In the genomic region with DNA sequence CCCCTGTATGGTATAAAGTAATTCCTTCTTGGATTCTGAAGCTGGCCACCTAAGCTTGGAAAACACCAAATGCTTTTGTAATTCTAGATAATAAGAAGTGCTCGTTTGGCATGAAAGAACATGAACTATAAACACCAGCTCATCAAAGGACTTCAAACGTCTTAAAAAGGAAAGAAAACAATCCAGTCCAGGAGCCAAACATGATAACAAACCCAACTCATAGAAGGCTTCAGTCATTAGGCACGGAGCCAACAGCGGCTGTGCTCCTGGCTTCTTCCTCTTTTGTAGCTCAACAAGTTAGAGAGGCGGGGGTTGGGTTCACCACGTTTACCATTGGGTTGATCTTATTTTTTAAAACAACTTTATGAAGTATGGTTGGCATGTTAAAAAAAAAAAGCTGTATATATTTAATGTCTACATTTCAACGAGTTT, we compare ENCODE assay signal across 8 cellular contexts. TPM values are rescaled to one million over a fixed set of nuclear protein-coding genes. Genes with fewer than 3 reads are reported as not detected.
A peak's percentile ranks its signal among the peaks of the same experiment; 100 is the strongest.
DNase-seq lines count a peak whose midpoint lies in the region; ATAC-seq and TF ChIP-seq lines count a peak whose summit lies in the region.

No MANE protein-coding gene starts in this region.

- no peak overlapping the region for H3K23ac ChIP-seq in H9 (ENCODE audit: insufficient read length, low read depth, low read length)

- peak overlapping the region; percentile 67 for H3K27ac Mint-ChIP-seq in T-helper 1 cell treated with Interleukin-12 subunit alpha and Interleukin-12 subunit beta and Interleukin-4 antibody, amounts not matched to agents 30 μg/mL and 1 μg/mL, for 36 hours
- peak overlapping the region in 1 of 2 donors; percentile 85 for H3K27ac Mint-ChIP-seq in natural killer cell treated with Interleukin-12 subunit alpha and Interleukin-12 subunit beta and Interleukin-15 and Interleukin-18, amount 100 ng/mL, for 72 hours
- H3K27ac Mint-ChIP-seq in H9: no peak overlapping the region

- H3K27me3 ChIP-seq in DND-41 (ENCODE audit: insufficient read depth, low read length, poor library complexity) (no peaks in the 10 kb centered on the region), duodenal mucosa (ENCODE audit: control insufficient read depth in 1 of 2, insufficient read depth in 2 of 2, low read length in 2 of 2) (no peaks in the 10 kb centered on the region), H9 (ENCODE audit: insufficient read depth, low read length) (no peaks in the 10 kb centered on the region)

- no peak overlapping the region for H3K56ac ChIP-seq in H9 (ENCODE audit: insufficient read length, low read depth, low read length)

- no peaks in the 10 kb centered on the region for H4K20me1 ChIP-seq in DND-41 (ENCODE audit: insufficient read depth, low read length)
- H4K20me1 ChIP-seq in H9 (ENCODE audit: control insufficient read depth, insufficient read depth, insufficient read length): no peaks in the 10 kb centered on the region

- H3K27ac ChIP-seq in DND-41 (ENCODE audit: low read length) (no peak overlapping the region), duodenal mucosa (ENCODE audit: low read depth, low read length) (no peak overlapping the region), H9 (ENCODE audit: insufficient read length, low read depth, low read length) (no peak overlapping the region)

- no peak for TF ChIP-seq CTCF in DND-41 (IDR thresholded peaks at IDR 0.05; ENCODE audit: borderline replicate concordance, extremely low read depth, low read length, poor library complexity, severe bottlenecking)
- TF ChIP-seq CTCF in H9 (conservative IDR thresholded peaks at IDR 0.05): no peak

- no peak overlapping the region for H3K9ac ChIP-seq in DND-41 (ENCODE audit: low read depth, low read length)
- no peak overlapping the region for H3K9ac ChIP-seq in duodenal mucosa (ENCODE audit: low read depth in 1 of 2, low read length in 2 of 2)
- H3K9ac ChIP-seq in H9 (ENCODE audit: extremely low read depth, insufficient read length, low read length): no peak overlapping the region

- WGBS in H9 (ENCODE audit: extremely low coverage, insufficient read length, low lambda C conversion rate): no CpG with 5 or more reads among the region's 7 CpGs

- no peak overlapping the region for H2BK5ac ChIP-seq in H9 (ENCODE audit: insufficient read length, low read length)

- H3K4ac ChIP-seq in H9 (ENCODE audit: low read depth, low read length): no peak overlapping the region

- no peak overlapping the region for H4K5ac ChIP-seq in H9 (ENCODE audit: insufficient read length, low read depth, low read length)

- H4K8ac ChIP-seq in H9 (replicated peaks; ENCODE audit: insufficient read length, low read depth, low read length): no peak overlapping the region

- peak overlapping the region; percentile 58 for H3K4me2 ChIP-seq in DND-41 (ENCODE audit: insufficient read depth, low read length)
- H3K4me2 ChIP-seq in H9 (ENCODE audit: insufficient read depth, insufficient read length, low read length): no peak overlapping the region

- H3K23me2 ChIP-seq in H9 (ENCODE audit: insufficient read length, low read depth, low read length, poor library complexity, severe bottlenecking): no peaks in the 10 kb centered on the region

- H2BK15ac ChIP-seq in H9 (ENCODE audit: low read depth, low read length): no peak overlapping the region

- no peaks in the 10 kb centered on the region for H3K36me3 Mint-ChIP-seq in T-helper 1 cell treated with Interleukin-12 subunit alpha and Interleukin-12 subunit beta and Interleukin-4 antibody, amounts not matched to agents 30 μg/mL and 1 μg/mL, for 36 hours (ENCODE audit: low read depth)
- H3K36me3 Mint-ChIP-seq in natural killer cell treated with Interleukin-12 subunit alpha and Interleukin-12 subunit beta and Interleukin-15 and Interleukin-18, amount 100 ng/mL, for 72 hours: no peaks in the 10 kb centered on the region
- H3K36me3 Mint-ChIP-seq in H9 (ENCODE audit: insufficient read depth in 1 of 3, low read depth in 3 of 3): no peaks in the 10 kb centered on the region; a peak in 1 of 7 replicates

- no peak overlapping the region for H4K91ac ChIP-seq in H9 (ENCODE audit: insufficient read length, low read depth, low read length)

- H2BK12ac ChIP-seq in H9 (ENCODE audit: insufficient read length, low read depth, low read length): no peak overlapping the region

- no peaks in the 10 kb centered on the region for H3K36me3 ChIP-seq in DND-41 (ENCODE audit: insufficient read depth, low read length)
- no peaks in the 10 kb centered on the region for H3K36me3 ChIP-seq in duodenal mucosa (ENCODE audit: control insufficient read depth in 1 of 2, insufficient read depth in 2 of 2, low read length in 2 of 2)

- no peak overlapping the region for H2BK120ac ChIP-seq in H9 (ENCODE audit: low read depth, low read length, poor library complexity, severe bottlenecking)

- H3K4me1 ChIP-seq in DND-41 (ENCODE audit: insufficient read depth, low read length) (peaks cover 30% of the 10 kb centered on the region), duodenal mucosa (ENCODE audit: control insufficient read depth in 1 of 2, insufficient read depth in 2 of 2, low read length in 2 of 2) (peaks cover 43 to 56% of the 10 kb centered on the region in 2 donors), H9 (ENCODE audit: insufficient read depth, low read length) (peaks cover 2% of the 10 kb centered on the region; the same call in 1 of the 2 replicates)

- no peaks in the 10 kb centered on the region for H3K79me1 ChIP-seq in H9 (ENCODE audit: insufficient read depth, low read depth, low read length, poor library complexity, severe bottlenecking)

- H3K79me2 ChIP-seq in DND-41 (ENCODE audit: insufficient read depth, low read length): no peaks in the 10 kb centered on the region
- no peaks in the 10 kb centered on the region for H3K79me2 ChIP-seq in H9 (ENCODE audit: insufficient read depth, low read length)

- H2BK20ac ChIP-seq in H9 (ENCODE audit: low read depth, low read length, poor library complexity, severe bottlenecking): no peak overlapping the region

- no peak overlapping the region for H3K18ac ChIP-seq in H9 (ENCODE audit: insufficient read length, low read depth, low read length)

- DNase-seq in DND-41 (peak; percentile 76), KG1 (lab: John Stamatoyannopoulos, UW) (peak; percentile 90), H9 (no peak), NCI-H2081 treated with DMSO at 0.1 percent for 48 hours (lab: John Stamatoyannopoulos, UW) (no peak)
- DNase-seq in natural killer cell treated with Interleukin-12 subunit alpha and Interleukin-12 subunit beta and Interleukin-15 and Interleukin-18, amount 100 ng/mL, for 72 hours (ENCODE audit: low spot score): no peak
- DNase-seq in NK-92 treated with Interleukin-12 subunit alpha and Interleukin-12 subunit beta, amount 100 ng/mL, for 24 hours (lab: John Stamatoyannopoulos, UW): no peak

- no peaks in the 10 kb centered on the region for H3K9me3 ChIP-seq in DND-41 (ENCODE audit: insufficient read depth, low read length, severe bottlenecking)
- no peaks in the 10 kb centered on the region for H3K9me3 ChIP-seq in duodenal mucosa (ENCODE audit: control insufficient read depth in 1 of 2, low read length in 2 of 2)
- H3K9me3 ChIP-seq in H9 (ENCODE audit: control insufficient read depth, low read depth, low read length): no peaks in the 10 kb centered on the region

- no peak overlapping the region for H2AK5ac ChIP-seq in H9 (ENCODE audit: insufficient read length, low read length)

- no peak overlapping the region for H3K14ac ChIP-seq in H9 (ENCODE audit: insufficient read depth, low read length)

- peak; percentile 59 for ATAC-seq in DND-41 (ENCODE audit: insufficient read depth, low read depth)
- no peak for ATAC-seq in natural killer cell treated with Interleukin-12 subunit alpha and Interleukin-12 subunit beta and Interleukin-15 and Interleukin-18, amount 100 ng/mL, for 72 hours

- H3T11ph ChIP-seq in H9 (ENCODE audit: low read length): no peak overlapping the region

- H3K27me3 Mint-ChIP-seq in T-helper 1 cell treated with Interleukin-12 subunit alpha and Interleukin-12 subunit beta and Interleukin-4 antibody, amounts not matched to agents 30 μg/mL and 1 μg/mL, for 36 hours (ENCODE audit: low read depth): peaks cover 50% of the 10 kb centered on the region
- H3K27me3 Mint-ChIP-seq in natural killer cell treated with Interleukin-12 subunit alpha and Interleukin-12 subunit beta and Interleukin-15 and Interleukin-18, amount 100 ng/mL, for 72 hours: peaks cover 5 to 13% of the 10 kb centered on the region in 2 donors
- H3K27me3 Mint-ChIP-seq in H9 (ENCODE audit: low read depth): peaks cover 2% of the 10 kb centered on the region; the same call in 1 of the 2 replicates

- no peak overlapping the region for H3K4me3 ChIP-seq in DND-41 (ENCODE audit: low read depth in 1 of 2, low read length in 2 of 2)
- H3K4me3 ChIP-seq in duodenal mucosa (ENCODE audit: low read depth in 1 of 2, low read length in 2 of 2): peak overlapping the region; percentile 23 to 59

- H2AFZ ChIP-seq in DND-41 (ENCODE audit: low read depth, low read length) (no peak overlapping the region), H9 (ENCODE audit: low read length) (no peak overlapping the region)

- H3K4me3 Mint-ChIP-seq in T-helper 1 cell treated with Interleukin-12 subunit alpha and Interleukin-12 subunit beta and Interleukin-4 antibody, amounts not matched to agents 30 μg/mL and 1 μg/mL, for 36 hours: peak overlapping the region; percentile 62
- peak overlapping the region; percentile 53 for H3K4me3 Mint-ChIP-seq in natural killer cell treated with Interleukin-12 subunit alpha and Interleukin-12 subunit beta and Interleukin-15 and Interleukin-18, amount 100 ng/mL, for 72 hours
- H3K4me3 Mint-ChIP-seq in H9: no peak overlapping the region

- H3K4me1 Mint-ChIP-seq in T-helper 1 cell treated with Interleukin-12 subunit alpha and Interleukin-12 subunit beta and Interleukin-4 antibody, amounts not matched to agents 30 μg/mL and 1 μg/mL, for 36 hours (ENCODE audit: low read depth): peaks cover 19% of the 10 kb centered on the region
- peaks cover 28 to 29% of the 10 kb centered on the region in 2 donors for H3K4me1 Mint-ChIP-seq in natural killer cell treated with Interleukin-12 subunit alpha and Interleukin-12 subunit beta and Interleukin-15 and Interleukin-18, amount 100 ng/mL, for 72 hours (ENCODE audit: low read depth in 2 of 2)
- H3K4me1 Mint-ChIP-seq in H9: peaks cover 21 to 22% of the 10 kb centered on the region in 2 experiments

- no peaks in the 10 kb centered on the region for H3K9me3 Mint-ChIP-seq in T-helper 1 cell treated with Interleukin-12 subunit alpha and Interleukin-12 subunit beta and Interleukin-4 antibody, amounts not matched to agents 30 μg/mL and 1 μg/mL, for 36 hours
- no peaks in the 10 kb centered on the region for H3K9me3 Mint-ChIP-seq in natural killer cell treated with Interleukin-12 subunit alpha and Interleukin-12 subunit beta and Interleukin-15 and Interleukin-18, amount 100 ng/mL, for 72 hours
- no peaks in the 10 kb centered on the region for H3K9me3 Mint-ChIP-seq in H9

RNA-seq across cellular contexts. Expression of a gene that starts 56.4 kb away (rescaled TPM):
- total RNA-seq in natural killer cell treated with Interleukin-12 subunit alpha and Interleukin-12 subunit beta and Interleukin-15 and Interleukin-18, amount 100 ng/mL, for 72 hours: 1 to 10 TPM; 1.3 to 2.0 TPM
- 8.0 and 9.3 TPM in 2 replicates for total RNA-seq in H9 (2021)

Comparison
In these comparisons a context has a peak if more than half of its experiments do, and no peak if none do; other contexts are left out.
1. DNase-seq: peak in DND-41 (single experiment) and KG1 (single experiment); none in natural killer cell treated with Interleukin-12 subunit alpha and Interleukin-12 subunit beta and Interleukin-15 and Interleukin-18, amount 100 ng/mL, for 72 hours (single experiment), NK-92 treated with Interleukin-12 subunit alpha and Interleukin-12 subunit beta, amount 100 ng/mL, for 24 hours (single experiment), H9 (single experiment) and NCI-H2081 treated with DMSO at 0.1 percent for 48 hours (single experiment).
2. H3K4me3 ChIP-seq: peak in duodenal mucosa (2 of 2); none in DND-41 (0 of 2).
3. H3K4me3 Mint-ChIP-seq: peak in T-helper 1 cell treated with Interleukin-12 subunit alpha and Interleukin-12 subunit beta and Interleukin-4 antibody, amounts not matched to agents 30 μg/mL and 1 μg/mL, for 36 hours (single experiment) and natural killer cell treated with Interleukin-12 subunit alpha and Interleukin-12 subunit beta and Interleukin-15 and Interleukin-18, amount 100 ng/mL, for 72 hours (single experiment); none in H9 (0 of 2).